Comparison of ENCODE assay signal across 14 cellular contexts in genomic region chr11:65516135-65516968, GRCh38. TPM values are rescaled to one million over a fixed set of nuclear protein-coding genes. Genes with fewer than 3 reads are reported as not detected.
DNase-seq lines count a peak whose midpoint lies in the region; ATAC-seq and TF ChIP-seq lines count a peak whose summit lies in the region.
"Had no signal": no experiment of that assay in that cellular context is flagged by ENCODE, and none has a peak within 500 bp of the region (broad histone marks: within the 10 kb centered on the region; RNA-seq: fewer than 3 reads in every experiment).

No MANE protein-coding gene starts in this region.

- peaks cover 4% of the 10 kb centered on the region; the same call in 1 of the 2 replicates for H3F3A ChIP-seq in Loucy (ENCODE audit: low read depth)

- H3K4me3 ChIP-seq in Loucy (ENCODE audit: low read length, poor library complexity, severe bottlenecking), result no peak overlapping the region
- H3K4me3 ChIP-seq in dorsolateral prefrontal cortex, result no peak overlapping the region
- H3K4me3 ChIP-seq: HAP-1 had no signal

- H3K79me2 ChIP-seq in Loucy (ENCODE audit: insufficient read depth, low read length), result no peaks in the 10 kb centered on the region

- ATAC-seq in HG03097 (IDR thresholded peaks at IDR 0.05; ENCODE audit: low FRiP score, unreplicated experiment), result no peak

- H3K9ac ChIP-seq in Loucy (ENCODE audit: low read depth, low read length, poor library complexity, severe bottlenecking), result no peak overlapping the region

- H3K4me1 ChIP-seq in Loucy (ENCODE audit: insufficient read depth, low read length, poor library complexity, severe bottlenecking), result no peaks in the 10 kb centered on the region
- H3K4me1 ChIP-seq: HAP-1 had no signal

- no peaks in the 10 kb centered on the region for H3K9me2 ChIP-seq in Loucy (replicated peaks; ENCODE audit: low read depth, low read length)

- TF ChIP-seq CTCF in Loucy (conservative IDR thresholded peaks at IDR 0.05; ENCODE audit: low read length) (no peak), dorsolateral prefrontal cortex (IDR thresholded peaks at IDR 0.05 in 54 of 56, conservative IDR thresholded peaks at IDR 0.05 in 2 of 56; ENCODE audit: low read depth in 1 of 56, partially characterized antibody in 56 of 56) (no peak)

- peak overlapping the region; percentile 24; the same call in 1 of the 2 replicates for H2AFZ ChIP-seq in Loucy (ENCODE audit: low read length)

- H3K27ac ChIP-seq in dorsolateral prefrontal cortex, result peak overlapping the region in 53 of 59 donors; percentile 23 to 94 (median 71)
- H3K27ac ChIP-seq: epithelial cell of prostate had no signal

- intact Hi-C loops in dorsolateral prefrontal cortex (cut with DNase I), result no loop called here
- intact Hi-C loops in posterior vena cava (cut with DNase I), result no loop called here

- no peaks in the 10 kb centered on the region for H4K20me1 ChIP-seq in Loucy (ENCODE audit: insufficient read depth, low read length, poor library complexity, severe bottlenecking)

- H3K27me3 ChIP-seq in Loucy (ENCODE audit: insufficient read depth, low read length, poor library complexity, severe bottlenecking) (no peaks in the 10 kb centered on the region), dorsolateral prefrontal cortex (no peaks in the 10 kb centered on the region)

- H3K4me2 ChIP-seq in Loucy (ENCODE audit: low read depth, low read length, poor library complexity, severe bottlenecking), result no peak overlapping the region

- peak; percentile 10 for DNase-seq in NCI-H2171 treated with DMSO at 0.1 percent for 48 hours (lab: John Stamatoyannopoulos, UW)
- DNase-seq in NCI-H2171 (lab: John Stamatoyannopoulos, UW), result no peak
- peak in 3 of 10 donors; percentile 13 to 32 (median 26) for DNase-seq in dorsolateral prefrontal cortex
- DNase-seq in posterior vena cava (ENCODE audit: low spot score), result peak; percentile 22
- DNase-seq in cerebellum (ENCODE audit: low spot score), result no peak
- no peak for DNase-seq in AG20443 (ENCODE audit: low spot score)
- DNase-seq: 8988T; DMS153; NCI-H1436; stimulated activated CD4-positive, alpha-beta T cell treated with anti-CD3 and anti-CD28 coated beads, Interleukin-4, amount 100 ng/mL, for 1 hour had no signal

- no peaks in the 10 kb centered on the region for H3K36me3 ChIP-seq in Loucy (ENCODE audit: insufficient read depth, low read length)
- H3K36me3 ChIP-seq: HAP-1 had no signal

- H3K9me3 ChIP-seq in Loucy (ENCODE audit: insufficient read depth, low read depth, low read length), result no peaks in the 10 kb centered on the region
- H3K9me3 ChIP-seq: HAP-1 had no signal

RNA-seq across cellular contexts. Expression of gene SCYL1, which starts 8.5 kb away (rescaled TPM):
- total RNA-seq in dorsolateral prefrontal cortex (100 to 1,000 TPM in 34 of 120 experiments, 10 to 100 TPM in 86; 71.5 to 120 (median 93.9) TPM), posterior vena cava (10 to 100 TPM; 66.3 to 74.3 TPM), cerebellum (30.7 TPM)

RNA-seq across cellular contexts. Expression of gene MALAT1, which starts 17.5 kb away (rescaled TPM):
- total RNA-seq in dorsolateral prefrontal cortex, result over 10,000 TPM in 119 of 120 experiments, 1,000 to 10,000 TPM in 1; 7,808 to 28,438 (median 16,246) TPM
- total RNA-seq in posterior vena cava, result 1,000 to 10,000 TPM; 9,235 to 9,828 TPM
- 17,703 TPM for total RNA-seq in cerebellum

RNA-seq across cellular contexts. Expression of gene LTBP3, which starts 41.8 kb away (rescaled TPM):
- total RNA-seq in dorsolateral prefrontal cortex (100 to 1,000 TPM in 117 of 120 experiments, 10 to 100 TPM in 3; 97.2 to 228 (median 145) TPM), posterior vena cava (100 to 1,000 TPM; 127 to 196 TPM), cerebellum (27.9 TPM)

RNA-seq across cellular contexts. Expression of gene ZNRD2, which starts 53.9 kb away (rescaled TPM):
- 10 to 100 TPM; 22.6 to 74.8 (median 38.1) TPM for total RNA-seq in dorsolateral prefrontal cortex
- total RNA-seq in posterior vena cava, result 10 to 100 TPM; 29.2 to 29.5 TPM
- 14.3 TPM for total RNA-seq in cerebellum

RNA-seq across cellular contexts. Expression of gene FAM89B, which starts 56.0 kb away (rescaled TPM):
- total RNA-seq in dorsolateral prefrontal cortex, result 100 to 1,000 TPM in 1 of 120 experiments, 10 to 100 TPM in 119; 35.7 to 101 (median 59.6) TPM
- 10 to 100 TPM; 43.3 to 53.0 TPM for total RNA-seq in posterior vena cava
- total RNA-seq in cerebellum, result 24.7 TPM

Comparison
In these comparisons a context has a peak if more than half of its experiments do, and no peak if none do; other contexts are left out.
1. DNase-seq: peak in NCI-H2171 treated with DMSO at 0.1 percent for 48 hours (single experiment) and posterior vena cava (single experiment); none in NCI-H2171 (single experiment), cerebellum (single experiment) and AG20443 (single experiment).